Comparison of ENCODE assay signal across 25 cellular contexts in the genomic region with DNA sequence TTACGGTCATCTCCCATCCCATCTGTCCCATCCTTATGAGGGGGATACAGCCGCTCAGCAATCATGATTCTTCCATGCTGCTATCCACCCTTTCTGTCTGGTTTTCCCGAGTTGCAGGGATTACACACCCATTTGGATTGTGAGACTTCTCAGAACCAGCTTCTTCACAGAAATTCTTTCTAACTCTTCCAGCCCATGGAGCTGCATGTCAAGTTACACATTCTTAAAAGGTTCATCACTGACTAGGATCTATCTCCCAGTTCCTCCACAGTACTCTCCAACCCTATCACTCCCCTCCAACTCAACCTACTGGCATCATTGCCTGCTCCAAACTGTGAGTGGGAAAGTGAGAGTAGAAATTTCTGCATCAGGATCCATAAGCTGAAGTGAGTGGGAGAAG.
A peak's percentile ranks its signal among the peaks of the same experiment; 100 is the strongest.
DNase-seq lines count a peak whose midpoint lies in the region; ATAC-seq and TF ChIP-seq lines count a peak whose summit lies in the region.
"Had no signal": no experiment of that assay in that cellular context is flagged by ENCODE, and none has a peak within 500 bp of the region (broad histone marks: within the 10 kb centered on the region; RNA-seq: fewer than 3 reads in every experiment).

No MANE protein-coding gene starts in this region.

- 82 to 85% methylated on average over 3 of the region's 3 CpGs for WGBS in sigmoid colon, 2 donors

- H3K9me3 ChIP-seq in AG04450 (ENCODE audit: control insufficient read depth, insufficient read depth, low read length) (no peaks in the 10 kb centered on the region), sigmoid colon (no peaks in the 10 kb centered on the region)
- H3K9me3 ChIP-seq in CD8-positive, alpha-beta T cell (ENCODE audit: low read length), result no peaks in the 10 kb centered on the region
- H3K9me3 ChIP-seq: colonic mucosa, upper lobe of right lung had no signal

- peak overlapping the region; percentile 73 for H3K4me3 Mint-ChIP-seq in HFFc6
- H3K4me3 Mint-ChIP-seq in CD8-positive, alpha-beta T cell, result no peak overlapping the region
- H3K4me3 Mint-ChIP-seq: activated T-helper 1 cell treated with anti-CD3 and anti-CD28 coated beads, Interleukin-12 subunit alpha, Interleukin-12 subunit beta, Interleukin-2, Interleukin-4 antibody, amounts not matched to agents 30 ng/mL and 10 ng/mL and 1 ng/mL, durations not matched to agents 14 hours and 24 hours and 36 hours; CD4-positive, CD25-positive, alpha-beta regulatory T cell; GM23338; naive thymus-derived CD8-positive, alpha-beta T cell; stimulated activated memory B cell treated with anti-CD40 and anti-IgM and Interleukin-4, amounts not matched to agents 10 μg/mL and 1 μg/mL and 100 μg/mL, for 72 hours had no signal

- H3K36me3 ChIP-seq in sigmoid colon, result no peaks in the 10 kb centered on the region
- no peaks in the 10 kb centered on the region for H3K36me3 ChIP-seq in CD8-positive, alpha-beta T cell (ENCODE audit: insufficient read depth, low read length)
- H3K36me3 ChIP-seq: colonic mucosa, upper lobe of right lung had no signal

- peak; percentile 44 for DNase-seq in AG04450 (ENCODE audit: low read depth, low spot score)
- DNase-seq in HFFc6, result peak; percentile 90
- DNase-seq in fibroblast of peridontal ligament (ENCODE audit: extremely low read depth), result peak; percentile 56
- no peak for DNase-seq in sigmoid colon
- DNase-seq in caudate nucleus (lab: John Stamatoyannopoulos, UW), result no peak
- no peak for DNase-seq in cerebellum (ENCODE audit: low spot score)
- DNase-seq in HuH-7 (ENCODE audit: low spot score), result no peak
- DNase-seq in CD8-positive, alpha-beta T cell, result no peak
- DNase-seq: activated CD4-positive, alpha-beta T cell treated with anti-CD3 and anti-CD28 coated beads for 48 hours; CD4-positive, CD25-positive, alpha-beta regulatory T cell; colonic mucosa; KG1; mesendoderm; naive thymus-derived CD8-positive, alpha-beta T cell; NCI-H1694 treated with DMSO at 0.1 percent for 48 hours; NCI-H2227 treated with DMSO at 0.1 percent for 48 hours; NCI-H82; OCI-M1; posterior cingulate gyrus; Right ventricle myocardium superior; upper lobe of right lung had no signal

- no peaks in the 10 kb centered on the region for H3K27me3 ChIP-seq in AG04450 (ENCODE audit: control insufficient read depth, insufficient read depth, low read length)
- H3K27me3 ChIP-seq in sigmoid colon, result no peaks in the 10 kb centered on the region
- no peaks in the 10 kb centered on the region for H3K27me3 ChIP-seq in CD8-positive, alpha-beta T cell (ENCODE audit: insufficient read depth, low read length)
- H3K27me3 ChIP-seq: colonic mucosa, upper lobe of right lung had no signal

- intact Hi-C loops in sigmoid colon (cut with DNase I), result loop anchor here (10.0 kb wide), 1 partner anchor 663 kb away; no protein-coding TSS in a partner anchor
- intact Hi-C loops in CD8-positive, alpha-beta T cell (cut with DNase I, micrococcal nuclease), result no loop called here

- ATAC-seq in CD8-positive, alpha-beta T cell, result no peak
- ATAC-seq: activated naive CD4-positive, alpha-beta T cell treated with anti-CD3 and anti-CD28 coated beads, Interleukin-2, amount 50 U/mL, for 72 hours; GM23338; naive thymus-derived CD8-positive, alpha-beta T cell; stimulated activated memory B cell treated with anti-CD40 and anti-IgM and Interleukin-4, amounts not matched to agents 10 μg/mL and 1 μg/mL and 100 μg/mL, for 72 hours; upper lobe of right lung had no signal

- TF ChIP-seq EP300 in sigmoid colon (IDR thresholded peaks at IDR 0.05), result no peak

- H3K27me3 Mint-ChIP-seq in HFFc6 (ENCODE audit: insufficient read depth), result no peaks in the 10 kb centered on the region
- H3K27me3 Mint-ChIP-seq in CD8-positive, alpha-beta T cell (ENCODE audit: low read depth), result peaks cover 3% of the 10 kb centered on the region
- H3K27me3 Mint-ChIP-seq: CD4-positive, CD25-positive, alpha-beta regulatory T cell; stimulated activated memory B cell treated with anti-CD40 and anti-IgM and Interleukin-4, amounts not matched to agents 10 μg/mL and 1 μg/mL and 100 μg/mL, for 72 hours had no signal

- peak overlapping the region; percentile 90 for H3K27ac Mint-ChIP-seq in HFFc6
- no peak overlapping the region for H3K27ac Mint-ChIP-seq in CD8-positive, alpha-beta T cell
- H3K27ac Mint-ChIP-seq: activated naive CD4-positive, alpha-beta T cell treated with anti-CD3 and anti-CD28 coated beads, Interleukin-2, amount 50 U/mL, for 72 hours; activated T-helper 1 cell treated with anti-CD3 and anti-CD28 coated beads, Interleukin-12 subunit alpha, Interleukin-12 subunit beta, Interleukin-2, Interleukin-4 antibody, amounts not matched to agents 30 ng/mL and 10 ng/mL and 1 ng/mL, durations not matched to agents 14 hours and 24 hours and 36 hours; CD4-positive, CD25-positive, alpha-beta regulatory T cell; GM23338; naive thymus-derived CD8-positive, alpha-beta T cell; stimulated activated memory B cell treated with anti-CD40 and anti-IgM and Interleukin-4, amounts not matched to agents 10 μg/mL and 1 μg/mL and 100 μg/mL, for 72 hours had no signal

- H3K36me3 Mint-ChIP-seq in HFFc6 (ENCODE audit: low read depth), result no peaks in the 10 kb centered on the region
- no peaks in the 10 kb centered on the region for H3K36me3 Mint-ChIP-seq in CD8-positive, alpha-beta T cell
- H3K36me3 Mint-ChIP-seq: activated naive CD4-positive, alpha-beta T cell treated with anti-CD3 and anti-CD28 coated beads, Interleukin-2, amount 50 U/mL, for 72 hours; CD4-positive, CD25-positive, alpha-beta regulatory T cell; stimulated activated memory B cell treated with anti-CD40 and anti-IgM and Interleukin-4, amounts not matched to agents 10 μg/mL and 1 μg/mL and 100 μg/mL, for 72 hours had no signal

- peaks cover 0 to 74% (median 48%) of the 10 kb centered on the region in 4 donors for H3K4me1 ChIP-seq in sigmoid colon
- H3K4me1 ChIP-seq in CD8-positive, alpha-beta T cell (ENCODE audit: insufficient read depth, low read length), result no peaks in the 10 kb centered on the region
- H3K4me1 ChIP-seq: colonic mucosa, upper lobe of right lung had no signal

- CTCF ChIA-PET in AG04450 (lab: Charles Lee), result no interaction called here
- CTCF ChIA-PET in CD8-positive, alpha-beta T cell (lab: Charles Lee), result no interaction called here

- H3K4me3 ChIP-seq in AG04450 (ENCODE audit: low read depth, low read length) (no peak overlapping the region), sigmoid colon (no peak overlapping the region)
- H3K4me3 ChIP-seq in CD8-positive, alpha-beta T cell (ENCODE audit: low read depth, low read length), result no peak overlapping the region
- H3K4me3 ChIP-seq: colonic mucosa, GM23338, upper lobe of right lung had no signal

- peaks cover 45% of the 10 kb centered on the region for H3K4me1 Mint-ChIP-seq in HFFc6 (ENCODE audit: low read depth)
- H3K4me1 Mint-ChIP-seq in CD8-positive, alpha-beta T cell (ENCODE audit: low read depth), result no peaks in the 10 kb centered on the region
- H3K4me1 Mint-ChIP-seq: CD4-positive, CD25-positive, alpha-beta regulatory T cell; GM23338; naive thymus-derived CD8-positive, alpha-beta T cell; stimulated activated memory B cell treated with anti-CD40 and anti-IgM and Interleukin-4, amounts not matched to agents 10 μg/mL and 1 μg/mL and 100 μg/mL, for 72 hours had no signal

- no peaks in the 10 kb centered on the region for H3K9me3 Mint-ChIP-seq in HFFc6
- H3K9me3 Mint-ChIP-seq in CD8-positive, alpha-beta T cell, result no peaks in the 10 kb centered on the region
- H3K9me3 Mint-ChIP-seq: activated naive CD4-positive, alpha-beta T cell treated with anti-CD3 and anti-CD28 coated beads, Interleukin-2, amount 50 U/mL, for 72 hours; activated T-helper 1 cell treated with anti-CD3 and anti-CD28 coated beads, Interleukin-12 subunit alpha, Interleukin-12 subunit beta, Interleukin-2, Interleukin-4 antibody, amounts not matched to agents 30 ng/mL and 10 ng/mL and 1 ng/mL, durations not matched to agents 14 hours and 24 hours and 36 hours; GM23338; stimulated activated memory B cell treated with anti-CD40 and anti-IgM and Interleukin-4, amounts not matched to agents 10 μg/mL and 1 μg/mL and 100 μg/mL, for 72 hours had no signal

- H3K27ac ChIP-seq in AG04450 (ENCODE audit: low read depth, low read length) (peak overlapping the region; percentile 21), sigmoid colon (peak overlapping the region; percentile 75 to 82 (median 80)), caudate nucleus (ENCODE audit: low read depth, low read length) (no peak overlapping the region)
- H3K27ac ChIP-seq in CD8-positive, alpha-beta T cell (ENCODE audit: low read depth, low read length), result no peak overlapping the region
- H3K27ac ChIP-seq: colonic mucosa, upper lobe of right lung had no signal

- POLR2A ChIA-PET in AG04450 (lab: Yijun Ruan, JAX), result interaction anchor here (0.6 to 1.2 kb wide), 3 partner anchors 16 to 27 kb away, joined by 3 to 4 read pairs (median 3); no protein-coding TSS in a partner anchor
- POLR2A ChIA-PET in CD8-positive, alpha-beta T cell (lab: Charles Lee), result no interaction called here

- no peak for TF ChIP-seq POLR2A in sigmoid colon (IDR thresholded peaks at IDR 0.05)

- TF ChIP-seq CTCF in AG04450 (IDR thresholded peaks at IDR 0.05; ENCODE audit: low read depth, low read length) (no peak), HFFc6 (IDR thresholded peaks at IDR 0.05) (no peak), sigmoid colon (IDR thresholded peaks at IDR 0.05) (no peak)
- no peak for TF ChIP-seq CTCF in CD8-positive, alpha-beta T cell (IDR thresholded peaks at IDR 0.05)

Comparison
In these comparisons a context has a peak if more than half of its experiments do, and no peak if none do; other contexts are left out.
1. DNase-seq: peak in AG04450 (single experiment), HFFc6 (single experiment) and fibroblast of peridontal ligament (single experiment); none in sigmoid colon (single experiment), caudate nucleus (0 of 61), cerebellum (single experiment), HuH-7 (single experiment) and CD8-positive, alpha-beta T cell (0 of 7).
2. H3K27ac ChIP-seq: peak in AG04450 (single experiment) and sigmoid colon (4 of 4); none in caudate nucleus (single experiment) and CD8-positive, alpha-beta T cell (single experiment).